1 cellular context compared by ENCODE assay signal in the genomic region with DNA sequence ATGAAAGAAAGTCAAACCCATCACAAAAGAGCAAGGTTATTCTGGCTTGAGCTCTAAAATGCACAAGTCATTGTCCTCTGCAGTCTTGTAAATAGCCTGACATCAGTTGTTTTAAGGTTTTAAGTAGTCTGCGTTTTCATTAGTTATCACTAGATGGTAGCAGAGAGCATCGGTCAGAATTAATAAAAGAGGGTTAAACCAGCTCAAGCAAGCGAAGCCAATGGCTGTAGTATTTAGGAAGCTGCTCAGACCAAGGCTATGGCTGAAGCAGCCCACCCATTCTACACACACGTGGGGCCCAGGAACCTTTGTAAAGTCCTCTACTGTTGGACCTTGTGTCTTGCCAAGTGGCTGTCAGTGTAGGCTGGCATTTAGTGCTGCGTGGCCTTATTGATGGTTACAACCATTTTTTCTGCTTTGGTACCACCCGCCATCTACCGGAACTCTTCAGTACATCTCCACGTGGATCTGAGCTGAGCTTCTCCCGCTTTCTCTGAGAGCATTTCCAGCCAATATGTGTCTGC.
TF ChIP-seq lines count a peak whose summit lies in the region.

No MANE protein-coding gene starts in this region.

TF ChIP-seq in A549, 52 proteins besides CTCF, POLR2A, EP300 and RAD21 (continued from another document):
- TF ChIP-seq, protein P1, sequence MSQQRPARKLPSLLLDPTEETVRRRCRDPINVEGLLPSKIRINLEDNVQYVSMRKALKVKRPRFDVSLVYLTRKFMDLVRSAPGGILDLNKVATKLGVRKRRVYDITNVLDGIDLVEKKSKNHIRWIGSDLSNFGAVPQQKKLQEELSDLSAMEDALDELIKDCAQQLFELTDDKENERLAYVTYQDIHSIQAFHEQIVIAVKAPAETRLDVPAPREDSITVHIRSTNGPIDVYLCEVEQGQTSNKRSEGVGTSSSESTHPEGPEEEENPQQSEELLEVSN (IDR thresholded peaks at IDR 0.05; ENCODE audit: borderline replicate concordance, low read depth) = peak; percentile 86; the same call in 1 of the 2 replicates
- TF ChIP-seq CHD2 (IDR thresholded peaks at IDR 0.05; ENCODE audit: low read length, partially characterized antibody) = no peak
- TF ChIP-seq HOXB13 (CRISPR knock-in tag; IDR thresholded peaks at IDR 0.05; ENCODE audit: low read depth) = peak; percentile 20; the same call in 1 of the 2 replicates
- TF ChIP-seq SMC3 (IDR thresholded peaks at IDR 0.05) = 0 out of 3 replicates have a peak, but pooled peaks have one; percentile 7
